1 cellular context compared by ENCODE assay signal in the genomic region with DNA sequence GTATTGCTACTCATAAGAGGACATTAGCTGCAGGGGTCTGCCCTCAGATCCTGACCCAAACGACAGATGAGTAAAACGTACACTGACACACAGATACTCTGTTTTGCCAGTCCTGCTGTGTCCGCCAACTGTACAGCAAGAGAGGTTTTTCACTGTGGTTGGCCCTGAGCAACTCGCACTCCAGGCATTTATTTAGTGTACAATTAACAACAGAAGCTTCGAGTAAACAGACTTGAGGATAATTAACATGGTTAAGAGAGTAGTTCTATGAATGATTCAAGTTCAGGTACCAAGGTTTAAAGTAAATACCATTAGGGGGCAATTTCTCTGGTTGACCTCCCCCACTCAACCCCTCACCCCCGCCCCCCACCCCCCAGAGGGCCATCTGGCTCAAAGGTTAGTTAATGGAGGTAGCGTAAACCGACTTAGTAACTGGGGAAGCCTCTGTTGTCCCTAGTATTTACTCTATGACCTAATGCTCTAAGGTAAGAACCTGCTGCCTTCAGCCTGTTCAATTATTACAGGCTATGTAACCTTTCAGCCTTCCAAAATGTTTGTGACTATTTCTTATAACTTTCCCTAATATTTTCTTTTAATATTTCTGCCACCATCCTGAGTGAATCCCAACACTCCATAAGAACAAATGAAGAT.
TF ChIP-seq lines count a peak whose summit lies in the region.

No MANE protein-coding gene starts in this region.

TF ChIP-seq in HepG2, 621 proteins besides CTCF, POLR2A, EP300 and RAD21 (continues in another document):
- TF ChIP-seq ARID5B (CRISPR knock-in tag; IDR thresholded peaks at IDR 0.05) = peak; percentile 77
- TF ChIP-seq HNF4A (CRISPR knock-in tag; IDR thresholded peaks at IDR 0.05) = peak; percentile 33
- TF ChIP-seq FOXA1 (IDR thresholded peaks at IDR 0.05) = no peak
- TF ChIP-seq FOXA1 (CRISPR knock-in tag; IDR thresholded peaks at IDR 0.05) = peak; percentile 53; the same call in 1 of the 2 replicates
- TF ChIP-seq ZBTB7A (CRISPR knock-in tag; IDR thresholded peaks at IDR 0.05) = peak; percentile 45; the same call in 1 of the 2 replicates
- no peak for TF ChIP-seq SAFB2 (CRISPR knock-in tag; IDR thresholded peaks at IDR 0.05; ENCODE audit: borderline replicate concordance, low read depth)
- no peak for TF ChIP-seq PRDM4 (CRISPR knock-in tag; IDR thresholded peaks at IDR 0.05; ENCODE audit: borderline replicate concordance)
- 0 out of 2 replicates have a peak, but pooled peaks have one; percentile 15 for TF ChIP-seq IRF2 (CRISPR knock-in tag; IDR thresholded peaks at IDR 0.05)
- TF ChIP-seq ZMYM4 (CRISPR knock-in tag; IDR thresholded peaks at IDR 0.05) = peak; percentile 35; the same call in 1 of the 2 replicates
- peak; percentile 46; the same call in 1 of the 2 replicates for TF ChIP-seq RBFOX2 (IDR thresholded peaks at IDR 0.05; ENCODE audit: low read depth, low read length)
- TF ChIP-seq NCOR1 (IDR thresholded peaks at IDR 0.05; ENCODE audit: borderline replicate concordance, low read length) = peak; percentile 19; the same call in 1 of the 2 replicates
- TF ChIP-seq, protein P1, sequence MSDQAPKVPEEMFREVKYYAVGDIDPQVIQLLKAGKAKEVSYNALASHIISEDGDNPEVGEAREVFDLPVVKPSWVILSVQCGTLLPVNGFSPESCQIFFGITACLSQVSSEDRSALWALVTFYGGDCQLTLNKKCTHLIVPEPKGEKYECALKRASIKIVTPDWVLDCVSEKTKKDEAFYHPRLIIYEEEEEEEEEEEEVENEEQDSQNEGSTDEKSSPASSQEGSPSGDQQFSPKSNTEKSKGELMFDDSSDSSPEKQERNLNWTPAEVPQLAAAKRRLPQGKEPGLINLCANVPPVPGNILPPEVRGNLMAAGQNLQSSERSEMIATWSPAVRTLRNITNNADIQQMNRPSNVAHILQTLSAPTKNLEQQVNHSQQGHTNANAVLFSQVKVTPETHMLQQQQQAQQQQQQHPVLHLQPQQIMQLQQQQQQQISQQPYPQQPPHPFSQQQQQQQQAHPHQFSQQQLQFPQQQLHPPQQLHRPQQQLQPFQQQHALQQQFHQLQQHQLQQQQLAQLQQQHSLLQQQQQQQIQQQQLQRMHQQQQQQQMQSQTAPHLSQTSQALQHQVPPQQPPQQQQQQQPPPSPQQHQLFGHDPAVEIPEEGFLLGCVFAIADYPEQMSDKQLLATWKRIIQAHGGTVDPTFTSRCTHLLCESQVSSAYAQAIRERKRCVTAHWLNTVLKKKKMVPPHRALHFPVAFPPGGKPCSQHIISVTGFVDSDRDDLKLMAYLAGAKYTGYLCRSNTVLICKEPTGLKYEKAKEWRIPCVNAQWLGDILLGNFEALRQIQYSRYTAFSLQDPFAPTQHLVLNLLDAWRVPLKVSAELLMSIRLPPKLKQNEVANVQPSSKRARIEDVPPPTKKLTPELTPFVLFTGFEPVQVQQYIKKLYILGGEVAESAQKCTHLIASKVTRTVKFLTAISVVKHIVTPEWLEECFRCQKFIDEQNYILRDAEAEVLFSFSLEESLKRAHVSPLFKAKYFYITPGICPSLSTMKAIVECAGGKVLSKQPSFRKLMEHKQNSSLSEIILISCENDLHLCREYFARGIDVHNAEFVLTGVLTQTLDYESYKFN (CRISPR knock-in tag; conservative IDR thresholded peaks at IDR 0.05) = peak; percentile 71
- TF ChIP-seq RBAK (CRISPR knock-in tag; IDR thresholded peaks at IDR 0.05) = no peak
- TF ChIP-seq MIXL1 (CRISPR knock-in tag; IDR thresholded peaks at IDR 0.05) = 0 out of 2 replicates have a peak, but pooled peaks have one; percentile 74
- TF ChIP-seq SOX5 (CRISPR knock-in tag; IDR thresholded peaks at IDR 0.05; ENCODE audit: borderline replicate concordance) = peak; percentile 11; the same call in 1 of the 2 replicates
- TF ChIP-seq LCORL (IDR thresholded peaks at IDR 0.05) = no peak
- TF ChIP-seq LCORL (CRISPR knock-in tag; IDR thresholded peaks at IDR 0.05) = 0 out of 2 replicates have a peak, but pooled peaks have one; percentile 23
- no peak for TF ChIP-seq SYNCRIP (IDR thresholded peaks at IDR 0.05; ENCODE audit: insufficient read depth, low read depth, low read length)
- TF ChIP-seq, protein P2, sequence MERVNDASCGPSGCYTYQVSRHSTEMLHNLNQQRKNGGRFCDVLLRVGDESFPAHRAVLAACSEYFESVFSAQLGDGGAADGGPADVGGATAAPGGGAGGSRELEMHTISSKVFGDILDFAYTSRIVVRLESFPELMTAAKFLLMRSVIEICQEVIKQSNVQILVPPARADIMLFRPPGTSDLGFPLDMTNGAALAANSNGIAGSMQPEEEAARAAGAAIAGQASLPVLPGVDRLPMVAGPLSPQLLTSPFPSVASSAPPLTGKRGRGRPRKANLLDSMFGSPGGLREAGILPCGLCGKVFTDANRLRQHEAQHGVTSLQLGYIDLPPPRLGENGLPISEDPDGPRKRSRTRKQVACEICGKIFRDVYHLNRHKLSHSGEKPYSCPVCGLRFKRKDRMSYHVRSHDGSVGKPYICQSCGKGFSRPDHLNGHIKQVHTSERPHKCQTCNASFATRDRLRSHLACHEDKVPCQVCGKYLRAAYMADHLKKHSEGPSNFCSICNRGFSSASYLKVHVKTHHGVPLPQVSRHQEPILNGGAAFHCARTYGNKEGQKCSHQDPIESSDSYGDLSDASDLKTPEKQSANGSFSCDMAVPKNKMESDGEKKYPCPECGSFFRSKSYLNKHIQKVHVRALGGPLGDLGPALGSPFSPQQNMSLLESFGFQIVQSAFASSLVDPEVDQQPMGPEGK (CRISPR knock-in tag; IDR thresholded peaks at IDR 0.05) = peak; percentile 54; the same call in 1 of the 2 replicates
- TF ChIP-seq, protein P3, sequence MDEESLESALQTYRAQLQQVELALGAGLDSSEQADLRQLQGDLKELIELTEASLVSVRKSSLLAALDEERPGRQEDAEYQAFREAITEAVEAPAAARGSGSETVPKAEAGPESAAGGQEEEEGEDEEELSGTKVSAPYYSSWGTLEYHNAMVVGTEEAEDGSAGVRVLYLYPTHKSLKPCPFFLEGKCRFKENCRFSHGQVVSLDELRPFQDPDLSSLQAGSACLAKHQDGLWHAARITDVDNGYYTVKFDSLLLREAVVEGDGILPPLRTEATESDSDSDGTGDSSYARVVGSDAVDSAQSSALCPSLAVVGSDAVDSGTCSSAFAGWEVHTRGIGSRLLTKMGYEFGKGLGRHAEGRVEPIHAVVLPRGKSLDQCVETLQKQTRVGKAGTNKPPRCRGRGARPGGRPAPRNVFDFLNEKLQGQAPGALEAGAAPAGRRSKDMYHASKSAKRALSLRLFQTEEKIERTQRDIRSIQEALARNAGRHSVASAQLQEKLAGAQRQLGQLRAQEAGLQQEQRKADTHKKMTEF (CRISPR knock-in tag; IDR thresholded peaks at IDR 0.05) = peak; percentile 50; the same call in 1 of the 2 replicates
- peak; percentile 26; the same call in 1 of the 2 replicates for TF ChIP-seq ZMYM3 (CRISPR knock-in tag; IDR thresholded peaks at IDR 0.05)
- TF ChIP-seq, protein P4, sequence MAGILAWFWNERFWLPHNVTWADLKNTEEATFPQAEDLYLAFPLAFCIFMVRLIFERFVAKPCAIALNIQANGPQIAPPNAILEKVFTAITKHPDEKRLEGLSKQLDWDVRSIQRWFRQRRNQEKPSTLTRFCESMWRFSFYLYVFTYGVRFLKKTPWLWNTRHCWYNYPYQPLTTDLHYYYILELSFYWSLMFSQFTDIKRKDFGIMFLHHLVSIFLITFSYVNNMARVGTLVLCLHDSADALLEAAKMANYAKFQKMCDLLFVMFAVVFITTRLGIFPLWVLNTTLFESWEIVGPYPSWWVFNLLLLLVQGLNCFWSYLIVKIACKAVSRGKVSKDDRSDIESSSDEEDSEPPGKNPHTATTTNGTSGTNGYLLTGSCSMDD (CRISPR knock-in tag; IDR thresholded peaks at IDR 0.05) = no peak
- TF ChIP-seq, protein P5, sequence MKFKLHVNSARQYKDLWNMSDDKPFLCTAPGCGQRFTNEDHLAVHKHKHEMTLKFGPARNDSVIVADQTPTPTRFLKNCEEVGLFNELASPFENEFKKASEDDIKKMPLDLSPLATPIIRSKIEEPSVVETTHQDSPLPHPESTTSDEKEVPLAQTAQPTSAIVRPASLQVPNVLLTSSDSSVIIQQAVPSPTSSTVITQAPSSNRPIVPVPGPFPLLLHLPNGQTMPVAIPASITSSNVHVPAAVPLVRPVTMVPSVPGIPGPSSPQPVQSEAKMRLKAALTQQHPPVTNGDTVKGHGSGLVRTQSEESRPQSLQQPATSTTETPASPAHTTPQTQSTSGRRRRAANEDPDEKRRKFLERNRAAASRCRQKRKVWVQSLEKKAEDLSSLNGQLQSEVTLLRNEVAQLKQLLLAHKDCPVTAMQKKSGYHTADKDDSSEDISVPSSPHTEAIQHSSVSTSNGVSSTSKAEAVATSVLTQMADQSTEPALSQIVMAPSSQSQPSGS (CRISPR knock-in tag; IDR thresholded peaks at IDR 0.05) = peak; percentile 90
- 0 out of 2 replicates have a peak, but pooled peaks have one; percentile 29 for TF ChIP-seq MAZ (IDR thresholded peaks at IDR 0.05; ENCODE audit: borderline replicate concordance, low read depth, low read length)
- no peak for TF ChIP-seq MAZ (CRISPR knock-in tag; IDR thresholded peaks at IDR 0.05; ENCODE audit: low read depth)
- no peak for TF ChIP-seq SOX13 (IDR thresholded peaks at IDR 0.05)
- peak in 1 of 2 experiments; percentile 44; a peak in 1 of 4 replicates for TF ChIP-seq SOX13 (CRISPR knock-in tag; conservative IDR thresholded peaks at IDR 0.05 in 1 of 2, IDR thresholded peaks at IDR 0.05 in 1 of 2)
- no peak for TF ChIP-seq CREB1 (IDR thresholded peaks at IDR 0.05)
- TF ChIP-seq CREB1 (CRISPR knock-in tag; IDR thresholded peaks at IDR 0.05) = peak; percentile 29
- TF ChIP-seq, protein P6, sequence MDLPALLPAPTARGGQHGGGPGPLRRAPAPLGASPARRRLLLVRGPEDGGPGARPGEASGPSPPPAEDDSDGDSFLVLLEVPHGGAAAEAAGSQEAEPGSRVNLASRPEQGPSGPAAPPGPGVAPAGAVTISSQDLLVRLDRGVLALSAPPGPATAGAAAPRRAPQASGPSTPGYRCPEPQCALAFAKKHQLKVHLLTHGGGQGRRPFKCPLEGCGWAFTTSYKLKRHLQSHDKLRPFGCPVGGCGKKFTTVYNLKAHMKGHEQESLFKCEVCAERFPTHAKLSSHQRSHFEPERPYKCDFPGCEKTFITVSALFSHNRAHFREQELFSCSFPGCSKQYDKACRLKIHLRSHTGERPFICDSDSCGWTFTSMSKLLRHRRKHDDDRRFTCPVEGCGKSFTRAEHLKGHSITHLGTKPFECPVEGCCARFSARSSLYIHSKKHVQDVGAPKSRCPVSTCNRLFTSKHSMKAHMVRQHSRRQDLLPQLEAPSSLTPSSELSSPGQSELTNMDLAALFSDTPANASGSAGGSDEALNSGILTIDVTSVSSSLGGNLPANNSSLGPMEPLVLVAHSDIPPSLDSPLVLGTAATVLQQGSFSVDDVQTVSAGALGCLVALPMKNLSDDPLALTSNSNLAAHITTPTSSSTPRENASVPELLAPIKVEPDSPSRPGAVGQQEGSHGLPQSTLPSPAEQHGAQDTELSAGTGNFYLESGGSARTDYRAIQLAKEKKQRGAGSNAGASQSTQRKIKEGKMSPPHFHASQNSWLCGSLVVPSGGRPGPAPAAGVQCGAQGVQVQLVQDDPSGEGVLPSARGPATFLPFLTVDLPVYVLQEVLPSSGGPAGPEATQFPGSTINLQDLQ (CRISPR knock-in tag; IDR thresholded peaks at IDR 0.05) = no peak
- 0 out of 2 replicates have a peak, but pooled peaks have one; percentile 51 for TF ChIP-seq KDM3A (CRISPR knock-in tag; IDR thresholded peaks at IDR 0.05; ENCODE audit: low read depth)
- TF ChIP-seq ZNF878 (CRISPR knock-in tag; IDR thresholded peaks at IDR 0.05) = peak; percentile 42; the same call in 1 of the 2 replicates
- 0 out of 2 replicates have a peak, but pooled peaks have one; percentile 24 for TF ChIP-seq PITX1 (CRISPR knock-in tag; IDR thresholded peaks at IDR 0.05)
- peak; percentile 33; the same call in 1 of the 2 replicates for TF ChIP-seq ISL2 (CRISPR knock-in tag; IDR thresholded peaks at IDR 0.05)
- TF ChIP-seq ZFP36L1 (CRISPR knock-in tag; IDR thresholded peaks at IDR 0.05) = peak; percentile 66; the same call in 1 of the 2 replicates
- TF ChIP-seq SAP130 (CRISPR knock-in tag; IDR thresholded peaks at IDR 0.05; ENCODE audit: low read depth) = 0 out of 2 replicates have a peak, but pooled peaks have one; percentile 22
